ENCODE assay signal across 1 cellular context in the genomic region with DNA sequence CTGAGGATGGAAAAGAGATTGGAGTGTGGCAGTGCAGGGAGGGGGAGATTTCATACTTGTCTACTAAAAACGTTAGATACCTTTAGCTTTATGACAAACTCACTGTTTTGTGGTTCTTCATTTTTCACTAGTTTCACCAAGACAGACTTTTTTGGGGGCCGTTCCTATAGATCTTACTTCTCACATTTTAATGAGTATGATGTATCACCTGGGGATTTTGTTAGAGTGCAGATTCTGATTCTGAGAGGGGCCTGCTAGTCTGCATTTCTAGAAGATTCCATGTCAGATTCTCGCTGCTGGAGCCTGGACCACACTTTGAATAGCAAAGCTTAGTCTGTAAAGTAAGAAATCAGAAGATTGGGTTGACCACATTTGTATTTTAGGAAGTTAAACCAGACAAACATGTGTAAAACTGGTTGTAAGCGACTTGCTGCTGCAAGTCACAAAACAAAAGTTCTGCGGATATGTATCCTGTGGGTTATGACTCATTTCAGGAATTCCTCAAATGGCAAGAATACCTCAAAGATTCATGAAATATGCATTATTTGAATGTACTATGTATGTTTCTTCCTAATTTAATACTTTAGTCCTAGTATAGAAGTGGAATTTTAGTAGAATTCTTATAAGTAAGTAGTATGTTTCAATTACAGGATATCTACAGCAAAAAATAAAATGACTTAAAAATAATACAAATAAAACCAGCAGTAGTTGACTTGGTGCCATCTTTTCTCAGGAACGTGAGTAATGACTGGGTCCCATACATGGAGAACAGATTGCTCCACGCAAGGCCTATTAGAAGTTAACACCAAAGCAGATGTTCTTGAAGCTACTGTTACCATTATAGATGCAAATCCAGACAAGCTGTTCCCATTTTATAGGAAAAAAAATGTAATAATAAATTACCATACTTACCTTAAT.
A peak's percentile ranks its signal among the peaks of the same experiment; 100 is the strongest.
TF ChIP-seq lines count a peak whose summit lies in the region.

No MANE protein-coding gene starts in this region.

TF ChIP-seq in K562, 482 proteins besides CTCF, POLR2A, EP300 and RAD21:
- TF ChIP-seq FOSL1 (tag; conservative IDR thresholded peaks at IDR 0.05) = peak; percentile 51
- TF ChIP-seq FOXA1 (IDR thresholded peaks at IDR 0.05; ENCODE audit: borderline replicate concordance) = no peak
- no peak for TF ChIP-seq SREBF1 (IDR thresholded peaks at IDR 0.05; ENCODE audit: borderline replicate concordance, low read depth, low read length)
- TF ChIP-seq CHD1 (IDR thresholded peaks at IDR 0.05; ENCODE audit: low read length) = no peak
